In genomic region chr19:41298327-41298964, GRCh38 we compare ENCODE assay signal across 8 cellular contexts. TPM values are rescaled to one million over a fixed set of nuclear protein-coding genes. Genes with fewer than 3 reads are reported as not detected.
DNase-seq lines count a peak whose midpoint lies in the region; ATAC-seq, FAIRE-seq and TF ChIP-seq lines count a peak whose summit lies in the region.

No MANE protein-coding gene starts in this region.

- peak; percentile 80 for ATAC-seq in aorta (ENCODE audit: low FRiP score)
- no peak for ATAC-seq in GM21528 (IDR thresholded peaks at IDR 0.05; ENCODE audit: low FRiP score, unreplicated experiment)

- peaks cover 50 to 61% of the 10 kb centered on the region in 2 donors for H3K4me1 ChIP-seq in duodenal mucosa (ENCODE audit: control insufficient read depth in 1 of 2, insufficient read depth in 2 of 2, low read length in 2 of 2)
- peaks cover 32 to 37% of the 10 kb centered on the region in 2 donors for H3K4me1 ChIP-seq in mucosa of rectum (ENCODE audit: control insufficient read depth in 2 of 2, insufficient read depth in 2 of 2, low read length in 2 of 2)
- peaks cover 0 to 4% of the 10 kb centered on the region in 2 donors for H3K4me1 ChIP-seq in aorta (ENCODE audit: control insufficient read depth in 1 of 2, insufficient read depth in 2 of 2, low read length in 2 of 2)

- intact Hi-C loops in aorta (cut with DNase I), result no loop called here

- H3K27ac ChIP-seq in duodenal mucosa (ENCODE audit: low read depth, low read length) (peak overlapping the region; percentile 77), mucosa of rectum (ENCODE audit: low read depth in 2 of 2, low read length in 2 of 2) (peak overlapping the region; percentile 82 to 85), aorta (ENCODE audit: low read depth in 1 of 2, low read length in 2 of 2) (peak overlapping the region in 1 of 2 donors; percentile 96)

- in situ Hi-C loops in ACHN (cut with HindIII; ENCODE audit: low pct_ligation_motif_present, low pct_unique_long_range_greater_than_20kb, low sequenced_read_pairs), result no loop called here

- H3K9me3 ChIP-seq in duodenal mucosa (ENCODE audit: control insufficient read depth in 1 of 2, low read length in 2 of 2) (no peaks in the 10 kb centered on the region), mucosa of rectum (ENCODE audit: control insufficient read depth in 2 of 2, low read length in 2 of 2) (no peaks in the 10 kb centered on the region), aorta (ENCODE audit: control insufficient read depth, low read length) (no peaks in the 10 kb centered on the region)

- H3K9ac ChIP-seq in duodenal mucosa (ENCODE audit: low read depth in 1 of 2, low read length in 2 of 2) (peak overlapping the region; percentile 41), mucosa of rectum (ENCODE audit: low read depth in 1 of 2, low read length in 2 of 2) (peak overlapping the region; percentile 43 to 52)

- TF ChIP-seq CTCF in GM20000 (IDR thresholded peaks at IDR 0.05; ENCODE audit: extremely low read depth, missing control alignments), result no peak

- WGBS in aorta, 2 donors, result 9 to 20% methylated on average over 4 of the region's 4 CpGs

- H3K4me3 ChIP-seq in duodenal mucosa (ENCODE audit: low read depth in 1 of 2, low read length in 2 of 2) (peak overlapping the region in 1 of 2 donors; percentile 1), mucosa of rectum (ENCODE audit: low read length in 2 of 2) (no peak overlapping the region), aorta (ENCODE audit: low read length in 2 of 2) (no peak overlapping the region)

- DNase-seq in ACHN (peak; percentile 24), GM18507 (ENCODE audit: extremely low spot score, insufficient read length, low read depth) (no peak), RPMI7951 (ENCODE audit: low read depth) (peak; percentile 86), aorta (peak; percentile 90 to 94), GM20000 (ENCODE audit: low spot score) (no peak)

- H3K36me3 ChIP-seq in duodenal mucosa (ENCODE audit: control insufficient read depth in 1 of 2, insufficient read depth in 2 of 2, low read length in 2 of 2) (peaks cover 68 to 83% of the 10 kb centered on the region in 2 donors), mucosa of rectum (ENCODE audit: control insufficient read depth in 2 of 2, insufficient read depth in 2 of 2, low read length in 2 of 2) (peaks cover 68 to 91% of the 10 kb centered on the region in 2 donors), aorta (ENCODE audit: control insufficient read depth in 1 of 2, insufficient read depth in 2 of 2, low read length in 1 of 2) (peaks cover 0 to 18% of the 10 kb centered on the region in 2 donors)

- peak; percentile 72 for FAIRE-seq in GM18507 (lab: Jason Lieb, UNC)

- H3K27me3 ChIP-seq in duodenal mucosa (ENCODE audit: control insufficient read depth in 1 of 2, insufficient read depth in 2 of 2, low read length in 2 of 2) (no peaks in the 10 kb centered on the region), mucosa of rectum (ENCODE audit: control insufficient read depth in 2 of 2, insufficient read depth in 2 of 2, low read length in 2 of 2) (no peaks in the 10 kb centered on the region), aorta (ENCODE audit: control insufficient read depth in 1 of 2, insufficient read depth in 2 of 2, low read length in 1 of 2) (no peaks in the 10 kb centered on the region)

RNA-seq across cellular contexts. Expression of gene CCDC97, which starts 11.5 kb away (rescaled TPM):
- total RNA-seq in RPMI7951 (2014; rRNA removed; shearing (Covaris generic)), result 8.2 and 9.3 TPM in 2 replicates
- 10 to 100 TPM; 18.7 to 24.3 TPM for total RNA-seq in aorta
- polyA plus RNA-seq in aorta, result 10 to 100 TPM in 1 of 2 donors, 1 to 10 TPM in 1; 7.0 to 10.8 TPM

RNA-seq across cellular contexts. Expression of gene HNRNPUL1, which starts 34.3 kb away (rescaled TPM):
- total RNA-seq in RPMI7951 (2014; rRNA removed; shearing (Covaris generic)), result 101 and 105 TPM in 2 replicates
- total RNA-seq in aorta, result 100 to 1,000 TPM; 155 to 156 TPM
- polyA plus RNA-seq in aorta, result 10 to 100 TPM; 59.5 to 82.5 TPM

RNA-seq across cellular contexts. Expression of gene TGFB1, which starts 55.3 kb away (rescaled TPM):
- 15.2 and 18.1 TPM in 2 replicates for total RNA-seq in RPMI7951 (2014; rRNA removed; shearing (Covaris generic))
- total RNA-seq in aorta, result 10 to 100 TPM; 81.6 to 97.5 TPM
- 10 to 100 TPM; 25.4 to 56.6 TPM for polyA plus RNA-seq in aorta

Comparison
In these comparisons a context has a peak if more than half of its experiments do, and no peak if none do; other contexts are left out.
1. DNase-seq: peak in ACHN (single experiment), RPMI7951 (single experiment) and aorta (2 of 2); none in GM18507 (single experiment) and GM20000 (single experiment).